11 cellular contexts compared by ENCODE assay signal in the genomic region with DNA sequence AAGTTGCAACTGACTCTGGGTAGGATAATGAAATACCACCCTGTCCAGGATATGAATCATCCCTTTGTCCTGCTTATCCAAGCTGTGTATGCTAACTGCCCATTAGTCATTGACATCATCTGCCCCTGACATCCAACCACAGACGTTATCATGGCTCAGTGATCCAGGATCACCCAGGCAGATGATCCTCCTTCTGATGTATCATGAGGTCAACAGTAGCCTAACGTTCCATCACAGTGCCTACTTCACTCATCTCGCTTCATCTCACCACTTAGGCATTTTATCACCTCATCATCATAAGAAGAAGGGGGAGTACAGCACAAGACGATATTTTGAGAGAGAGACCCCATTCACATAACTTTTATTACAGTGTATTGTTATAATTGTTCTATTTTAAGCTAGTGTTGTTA. TPM values are rescaled to one million over a fixed set of nuclear protein-coding genes. Genes with fewer than 3 reads are reported as not detected.
DNase-seq lines count a peak whose midpoint lies in the region; ATAC-seq and TF ChIP-seq lines count a peak whose summit lies in the region.
"Had no signal": no experiment of that assay in that cellular context is flagged by ENCODE, and none has a peak within 500 bp of the region (broad histone marks: within the 10 kb centered on the region; RNA-seq: fewer than 3 reads in every experiment).

No MANE protein-coding gene starts in this region.

- TF ChIP-seq CTCF in PC-3 (conservative IDR thresholded peaks at IDR 0.05; ENCODE audit: low read depth, low read length): no peak
- no peak for TF ChIP-seq CTCF in choroid plexus epithelial cell (conservative IDR thresholded peaks at IDR 0.05; ENCODE audit: low read depth, low read length)

- H3K27me3 ChIP-seq in PC-3 (ENCODE audit: low read length): no peaks in the 10 kb centered on the region
- H3K27me3 ChIP-seq: pancreas had no signal

- peak overlapping the region; percentile 16; the same call in 1 of the 2 replicates for H2AFZ ChIP-seq in PC-3 (ENCODE audit: low read length)

- no peaks in the 10 kb centered on the region for H3K79me2 ChIP-seq in PC-3 (ENCODE audit: low read length)

- CTCF ChIA-PET in PC-3 (lab: Charles Lee): interaction anchor here (1.5 kb wide), 1 partner anchor 10 kb away, joined by 8 read pairs; no protein-coding TSS in a partner anchor

- H3K27ac ChIP-seq in PC-3 (ENCODE audit: low read length): peak overlapping the region; percentile 74
- H3K27ac ChIP-seq: pancreas had no signal

- H3K36me3 ChIP-seq in PC-3 (ENCODE audit: low read depth, low read length): no peaks in the 10 kb centered on the region
- H3K36me3 ChIP-seq: pancreas had no signal

- H4K20me1 ChIP-seq in PC-3 (ENCODE audit: low read length): no peaks in the 10 kb centered on the region

- H3K4me3 ChIP-seq in PC-3 (ENCODE audit: low read length) (no peak overlapping the region), choroid plexus epithelial cell (ENCODE audit: low read depth, low read length) (no peak overlapping the region)
- H3K4me3 ChIP-seq: pancreas had no signal

- H3K9ac ChIP-seq in PC-3 (ENCODE audit: low read length): no peak overlapping the region

- DNase-seq in EH (ENCODE audit: low read depth) (peak; percentile 99), PC-3 (peak; percentile 90), choroid plexus epithelial cell (ENCODE audit: low read depth) (peak; percentile 93), non-pigmented ciliary epithelial cell (ENCODE audit: low read depth) (peak; percentile 98), OCI-M2 (lab: John Stamatoyannopoulos, UW; ENCODE audit: unreplicated experiment) (no peak), NCI-H2029 treated with DMSO at 0.1 percent for 48 hours (lab: John Stamatoyannopoulos, UW) (no peak), pons (ENCODE audit: low spot score) (no peak)
- DNase-seq: activated T-cell treated with anti-CD3 and anti-CD28 coated beads, Interleukin-2, amount 50 U/mL, for 72 hours; MM.1S; pancreas had no signal

- no TSS peak for BruUV-seq in PC-3 (replicated peaks; lab: Mats Ljungman, UMichigan)

- no peaks in the 10 kb centered on the region for H3F3A ChIP-seq in PC-3 (ENCODE audit: low read length, unreplicated experiment)

- ATAC-seq in PC-3: peak; percentile 98
- no peak for ATAC-seq in HG03457 (IDR thresholded peaks at IDR 0.05; ENCODE audit: unreplicated experiment)

- H3K4me1 ChIP-seq in PC-3 (ENCODE audit: insufficient read depth, low read length): peaks cover 45% of the 10 kb centered on the region
- H3K4me1 ChIP-seq: pancreas had no signal

- H3K9me3 ChIP-seq in PC-3 (ENCODE audit: low read length): no peaks in the 10 kb centered on the region
- H3K9me3 ChIP-seq: pancreas had no signal

- H3K4me2 ChIP-seq in PC-3 (ENCODE audit: low read length): peak overlapping the region; percentile 35; the same call in 1 of the 2 replicates

- POLR2A ChIA-PET in PC-3 (lab: Charles Lee; ENCODE audit: unreplicated experiment): interaction anchor here (0.5 kb wide), 1 partner anchor 85 kb away, joined by 4 read pairs; no protein-coding TSS in a partner anchor

- intact Hi-C loops in PC-3 (cut with micrococcal nuclease): no loop called here

- no peaks in the 10 kb centered on the region for H3K9me2 ChIP-seq in PC-3 (replicated peaks; ENCODE audit: low read length)

RNA-seq across cellular contexts. Expression of a gene that starts 13.4 kb away (rescaled TPM):
- 2.4 and 5.4 TPM in 2 replicates for total RNA-seq in PC-3 (2014; rRNA removed)

RNA-seq across cellular contexts. Expression of a gene that starts 31.4 kb away (rescaled TPM):
- total RNA-seq in PC-3 (2014; rRNA removed): 9.1 and 11.4 TPM in 2 replicates

RNA-seq across cellular contexts. Expression of a gene that starts 50.5 kb away (rescaled TPM):
- total RNA-seq in PC-3 (2014; rRNA removed): 4.5 and 5.4 TPM in 2 replicates

Comparison
In these comparisons a context has a peak if more than half of its experiments do, and no peak if none do; other contexts are left out.
1. DNase-seq: peak in EH (single experiment), PC-3 (single experiment), choroid plexus epithelial cell (single experiment) and non-pigmented ciliary epithelial cell (single experiment); none in OCI-M2 (single experiment), NCI-H2029 treated with DMSO at 0.1 percent for 48 hours (single experiment) and pons (single experiment).